Comparison of ENCODE assay signal across 1 cellular context in the genomic region with DNA sequence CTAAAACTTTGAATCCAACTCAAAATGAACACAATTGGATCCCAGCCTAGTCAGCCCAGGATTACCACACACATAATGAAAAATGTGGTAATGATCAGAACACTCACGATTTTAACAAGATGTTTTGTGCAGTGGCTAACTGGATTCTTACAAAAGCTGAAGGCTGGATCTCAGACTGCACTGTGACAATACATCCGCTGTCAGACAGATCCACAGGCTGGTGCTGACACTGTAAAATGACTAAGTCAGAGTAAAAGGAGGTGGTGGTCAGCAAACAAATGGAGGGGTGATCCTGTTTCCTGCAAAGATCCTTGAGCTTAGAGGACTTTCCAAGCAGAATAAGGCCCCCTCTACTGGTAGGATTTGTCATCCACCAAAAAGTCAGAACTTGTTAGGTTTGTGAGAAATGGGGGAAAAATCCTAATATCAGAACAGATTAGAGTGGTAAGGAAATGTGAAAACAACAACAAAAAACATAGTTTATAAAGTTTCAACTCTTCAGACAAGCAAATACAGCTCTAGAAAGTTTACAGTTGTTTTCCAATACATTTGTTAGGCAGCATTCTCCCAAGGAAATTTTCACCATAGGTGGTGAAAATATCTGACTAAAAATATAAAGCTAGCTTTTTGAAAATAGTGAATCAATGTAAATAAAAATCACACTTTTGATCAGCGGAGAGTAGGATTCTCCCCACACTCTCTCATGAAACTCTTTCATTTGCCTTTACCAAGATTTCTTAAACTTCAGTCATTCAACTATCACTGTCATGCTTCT.
TF ChIP-seq lines count a peak whose summit lies in the region.

No MANE protein-coding gene starts in this region.

TF ChIP-seq in HepG2, 621 proteins besides CTCF, POLR2A, EP300 and RAD21 (continued from another document and continues in another):
- TF ChIP-seq NR2F6 (IDR thresholded peaks at IDR 0.05) (no peak), NR2F6 (CRISPR knock-in tag; IDR thresholded peaks at IDR 0.05) (0 out of 2 replicates have a peak, but pooled peaks have one; percentile 6), TBL1XR1 (IDR thresholded peaks at IDR 0.05; ENCODE audit: borderline replicate concordance, low read length, partially characterized antibody) (no peak), RARA (CRISPR knock-in tag; IDR thresholded peaks at IDR 0.05) (no peak), SP2 (CRISPR knock-in tag; IDR thresholded peaks at IDR 0.05) (no peak), SRSF1 (optimal IDR thresholded peaks at IDR 0.05; ENCODE audit: low read depth, low read length) (no peak), YEATS2 (CRISPR knock-in tag; IDR thresholded peaks at IDR 0.05; ENCODE audit: borderline replicate concordance) (no peak), KDM3A (CRISPR knock-in tag; IDR thresholded peaks at IDR 0.05; ENCODE audit: low read depth) (no peak; the same call in 1 of the 2 replicates), TRIM24 (CRISPR knock-in tag; IDR thresholded peaks at IDR 0.05) (no peak), ZNF558 (CRISPR knock-in tag; IDR thresholded peaks at IDR 0.05; ENCODE audit: borderline replicate concordance) (no peak), ARID3A (IDR thresholded peaks at IDR 0.05; ENCODE audit: low read depth, low read length) (no peak), RBAK (CRISPR knock-in tag; IDR thresholded peaks at IDR 0.05) (no peak), MTF1 (CRISPR knock-in tag; IDR thresholded peaks at IDR 0.05) (no peak), CEBPB (IDR thresholded peaks at IDR 0.05; ENCODE audit: borderline replicate concordance, low read depth, low read length) (no peak), PBX3 (CRISPR knock-in tag; IDR thresholded peaks at IDR 0.05; ENCODE audit: borderline replicate concordance) (no peak), POGK (CRISPR knock-in tag; conservative IDR thresholded peaks at IDR 0.05) (no peak), FOXA3 (CRISPR knock-in tag; IDR thresholded peaks at IDR 0.05) (peak; percentile 49), KDM6A (CRISPR knock-in tag; IDR thresholded peaks at IDR 0.05; ENCODE audit: low read depth) (no peak), ZNF776 (CRISPR knock-in tag; IDR thresholded peaks at IDR 0.05) (no peak), BHLHE40 (IDR thresholded peaks at IDR 0.05; ENCODE audit: low read length) (no peak), TEAD3 (CRISPR knock-in tag; optimal IDR thresholded peaks at IDR 0.05; ENCODE audit: borderline replicate concordance) (peak; percentile 46), MAFF (IDR thresholded peaks at IDR 0.05; ENCODE audit: low read depth, low read length) (peak; percentile 84), PPARG (CRISPR knock-in tag; conservative IDR thresholded peaks at IDR 0.05) (no peak), ZNF432 (CRISPR knock-in tag; IDR thresholded peaks at IDR 0.05; ENCODE audit: borderline replicate concordance) (no peak), CHD4 (IDR thresholded peaks at IDR 0.05; ENCODE audit: borderline replicate concordance, low read length) (no peak), FLYWCH1 (CRISPR knock-in tag; IDR thresholded peaks at IDR 0.05) (no peak), LBX2 (CRISPR knock-in tag; IDR thresholded peaks at IDR 0.05; ENCODE audit: borderline replicate concordance) (no peak), ZNF296 (CRISPR knock-in tag; conservative IDR thresholded peaks at IDR 0.05) (no peak), ZNF773 (CRISPR knock-in tag; IDR thresholded peaks at IDR 0.05; ENCODE audit: borderline replicate concordance) (no peak), SP5 (CRISPR knock-in tag; IDR thresholded peaks at IDR 0.05; ENCODE audit: borderline replicate concordance, low read depth) (no peak), ZNF253 (CRISPR knock-in tag; IDR thresholded peaks at IDR 0.05; ENCODE audit: borderline replicate concordance) (no peak), NCOA2 (CRISPR knock-in tag; IDR thresholded peaks at IDR 0.05) (no peak), REXO4 (CRISPR knock-in tag; IDR thresholded peaks at IDR 0.05; ENCODE audit: borderline replicate concordance) (no peak), SNAPC2 (CRISPR knock-in tag; IDR thresholded peaks at IDR 0.05) (no peak), PHF5A (CRISPR knock-in tag; IDR thresholded peaks at IDR 0.05; ENCODE audit: low read depth, unreplicated experiment) (peak; percentile 29), PCBP1 (IDR thresholded peaks at IDR 0.05; ENCODE audit: borderline replicate concordance, low read depth, low read length) (no peak), FOXC1 (CRISPR knock-in tag; IDR thresholded peaks at IDR 0.05; ENCODE audit: borderline replicate concordance) (no peak), MZF1 (CRISPR knock-in tag; IDR thresholded peaks at IDR 0.05; ENCODE audit: borderline replicate concordance) (no peak), ARNTL (CRISPR knock-in tag; IDR thresholded peaks at IDR 0.05) (no peak), RNF219 (CRISPR knock-in tag; IDR thresholded peaks at IDR 0.05) (no peak)
- TF ChIP-seq, protein P1, sequence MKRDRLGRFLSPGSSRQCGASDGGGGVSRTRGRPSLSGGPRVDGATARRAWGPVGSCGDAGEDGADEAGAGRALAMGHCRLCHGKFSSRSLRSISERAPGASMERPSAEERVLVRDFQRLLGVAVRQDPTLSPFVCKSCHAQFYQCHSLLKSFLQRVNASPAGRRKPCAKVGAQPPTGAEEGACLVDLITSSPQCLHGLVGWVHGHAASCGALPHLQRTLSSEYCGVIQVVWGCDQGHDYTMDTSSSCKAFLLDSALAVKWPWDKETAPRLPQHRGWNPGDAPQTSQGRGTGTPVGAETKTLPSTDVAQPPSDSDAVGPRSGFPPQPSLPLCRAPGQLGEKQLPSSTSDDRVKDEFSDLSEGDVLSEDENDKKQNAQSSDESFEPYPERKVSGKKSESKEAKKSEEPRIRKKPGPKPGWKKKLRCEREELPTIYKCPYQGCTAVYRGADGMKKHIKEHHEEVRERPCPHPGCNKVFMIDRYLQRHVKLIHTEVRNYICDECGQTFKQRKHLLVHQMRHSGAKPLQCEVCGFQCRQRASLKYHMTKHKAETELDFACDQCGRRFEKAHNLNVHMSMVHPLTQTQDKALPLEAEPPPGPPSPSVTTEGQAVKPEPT (CRISPR knock-in tag; IDR thresholded peaks at IDR 0.05; ENCODE audit: low read depth) = no peak
- TF ChIP-seq, protein P2, sequence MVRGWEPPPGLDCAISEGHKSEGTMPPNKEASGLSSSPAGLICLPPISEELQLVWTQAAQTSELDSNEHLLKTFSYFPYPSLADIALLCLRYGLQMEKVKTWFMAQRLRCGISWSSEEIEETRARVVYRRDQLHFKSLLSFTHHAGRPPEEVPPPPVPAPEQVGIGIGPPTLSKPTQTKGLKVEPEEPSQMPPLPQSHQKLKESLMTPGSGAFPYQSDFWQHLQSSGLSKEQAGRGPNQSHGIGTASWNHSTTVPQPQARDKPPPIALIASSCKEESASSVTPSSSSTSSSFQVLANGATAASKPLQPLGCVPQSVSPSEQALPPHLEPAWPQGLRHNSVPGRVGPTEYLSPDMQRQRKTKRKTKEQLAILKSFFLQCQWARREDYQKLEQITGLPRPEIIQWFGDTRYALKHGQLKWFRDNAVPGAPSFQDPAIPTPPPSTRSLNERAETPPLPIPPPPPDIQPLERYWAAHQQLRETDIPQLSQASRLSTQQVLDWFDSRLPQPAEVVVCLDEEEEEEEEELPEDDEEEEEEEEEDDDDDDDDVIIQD (CRISPR knock-in tag; IDR thresholded peaks at IDR 0.05; ENCODE audit: low read depth) = peak; percentile 51; the same call in 1 of the 2 replicates
- TF ChIP-seq, protein P3, sequence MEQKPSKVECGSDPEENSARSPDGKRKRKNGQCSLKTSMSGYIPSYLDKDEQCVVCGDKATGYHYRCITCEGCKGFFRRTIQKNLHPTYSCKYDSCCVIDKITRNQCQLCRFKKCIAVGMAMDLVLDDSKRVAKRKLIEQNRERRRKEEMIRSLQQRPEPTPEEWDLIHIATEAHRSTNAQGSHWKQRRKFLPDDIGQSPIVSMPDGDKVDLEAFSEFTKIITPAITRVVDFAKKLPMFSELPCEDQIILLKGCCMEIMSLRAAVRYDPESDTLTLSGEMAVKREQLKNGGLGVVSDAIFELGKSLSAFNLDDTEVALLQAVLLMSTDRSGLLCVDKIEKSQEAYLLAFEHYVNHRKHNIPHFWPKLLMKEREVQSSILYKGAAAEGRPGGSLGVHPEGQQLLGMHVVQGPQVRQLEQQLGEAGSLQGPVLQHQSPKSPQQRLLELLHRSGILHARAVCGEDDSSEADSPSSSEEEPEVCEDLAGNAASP (CRISPR knock-in tag; IDR thresholded peaks at IDR 0.05; ENCODE audit: borderline replicate concordance) = no peak
- TF ChIP-seq, protein P4, sequence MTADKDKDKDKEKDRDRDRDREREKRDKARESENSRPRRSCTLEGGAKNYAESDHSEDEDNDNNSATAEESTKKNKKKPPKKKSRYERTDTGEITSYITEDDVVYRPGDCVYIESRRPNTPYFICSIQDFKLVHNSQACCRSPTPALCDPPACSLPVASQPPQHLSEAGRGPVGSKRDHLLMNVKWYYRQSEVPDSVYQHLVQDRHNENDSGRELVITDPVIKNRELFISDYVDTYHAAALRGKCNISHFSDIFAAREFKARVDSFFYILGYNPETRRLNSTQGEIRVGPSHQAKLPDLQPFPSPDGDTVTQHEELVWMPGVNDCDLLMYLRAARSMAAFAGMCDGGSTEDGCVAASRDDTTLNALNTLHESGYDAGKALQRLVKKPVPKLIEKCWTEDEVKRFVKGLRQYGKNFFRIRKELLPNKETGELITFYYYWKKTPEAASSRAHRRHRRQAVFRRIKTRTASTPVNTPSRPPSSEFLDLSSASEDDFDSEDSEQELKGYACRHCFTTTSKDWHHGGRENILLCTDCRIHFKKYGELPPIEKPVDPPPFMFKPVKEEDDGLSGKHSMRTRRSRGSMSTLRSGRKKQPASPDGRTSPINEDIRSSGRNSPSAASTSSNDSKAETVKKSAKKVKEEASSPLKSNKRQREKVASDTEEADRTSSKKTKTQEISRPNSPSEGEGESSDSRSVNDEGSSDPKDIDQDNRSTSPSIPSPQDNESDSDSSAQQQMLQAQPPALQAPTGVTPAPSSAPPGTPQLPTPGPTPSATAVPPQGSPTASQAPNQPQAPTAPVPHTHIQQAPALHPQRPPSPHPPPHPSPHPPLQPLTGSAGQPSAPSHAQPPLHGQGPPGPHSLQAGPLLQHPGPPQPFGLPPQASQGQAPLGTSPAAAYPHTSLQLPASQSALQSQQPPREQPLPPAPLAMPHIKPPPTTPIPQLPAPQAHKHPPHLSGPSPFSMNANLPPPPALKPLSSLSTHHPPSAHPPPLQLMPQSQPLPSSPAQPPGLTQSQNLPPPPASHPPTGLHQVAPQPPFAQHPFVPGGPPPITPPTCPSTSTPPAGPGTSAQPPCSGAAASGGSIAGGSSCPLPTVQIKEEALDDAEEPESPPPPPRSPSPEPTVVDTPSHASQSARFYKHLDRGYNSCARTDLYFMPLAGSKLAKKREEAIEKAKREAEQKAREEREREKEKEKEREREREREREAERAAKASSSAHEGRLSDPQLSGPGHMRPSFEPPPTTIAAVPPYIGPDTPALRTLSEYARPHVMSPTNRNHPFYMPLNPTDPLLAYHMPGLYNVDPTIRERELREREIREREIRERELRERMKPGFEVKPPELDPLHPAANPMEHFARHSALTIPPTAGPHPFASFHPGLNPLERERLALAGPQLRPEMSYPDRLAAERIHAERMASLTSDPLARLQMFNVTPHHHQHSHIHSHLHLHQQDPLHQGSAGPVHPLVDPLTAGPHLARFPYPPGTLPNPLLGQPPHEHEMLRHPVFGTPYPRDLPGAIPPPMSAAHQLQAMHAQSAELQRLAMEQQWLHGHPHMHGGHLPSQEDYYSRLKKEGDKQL (CRISPR knock-in tag; IDR thresholded peaks at IDR 0.05; ENCODE audit: low read depth) = no peak
